17 cellular contexts compared by ENCODE assay signal in the genomic region with DNA sequence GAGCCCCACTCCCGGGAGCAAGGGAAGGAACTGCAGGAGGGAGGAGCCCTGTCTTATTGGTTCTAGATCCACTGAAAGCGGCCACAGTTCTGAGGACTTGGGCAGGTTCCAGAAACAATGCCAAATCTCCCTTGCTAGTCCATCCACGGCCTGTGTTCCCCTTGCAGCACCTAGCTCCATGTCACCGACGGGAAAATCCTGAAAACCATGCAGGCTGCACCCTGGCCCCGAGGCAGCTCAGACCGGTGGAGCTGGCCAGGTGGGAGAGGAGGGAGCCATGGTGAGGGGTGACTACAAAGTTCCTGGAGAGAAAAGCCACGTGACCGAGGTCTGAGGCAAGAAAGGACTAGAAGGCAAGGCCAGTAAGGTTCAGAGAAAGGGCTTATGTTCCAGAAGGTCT. TPM values are rescaled to one million over a fixed set of nuclear protein-coding genes. Genes with fewer than 3 reads are reported as not detected.
A peak's percentile ranks its signal among the peaks of the same experiment; 100 is the strongest.
DNase-seq lines count a peak whose midpoint lies in the region; TF ChIP-seq lines count a peak whose summit lies in the region.
"Had no signal": no experiment of that assay in that cellular context is flagged by ENCODE, and none has a peak within 500 bp of the region (broad histone marks: within the 10 kb centered on the region; RNA-seq: fewer than 3 reads in every experiment).

No MANE protein-coding gene starts in this region.

- no peak overlapping the region for H3K4me3 ChIP-seq in breast epithelium
- H3K4me3 ChIP-seq in skeletal muscle tissue (ENCODE audit: low read length in 3 of 3): peak overlapping the region in 1 of 3 donors; percentile 11
- H3K4me3 ChIP-seq: BLaER1 treated with 17β-estradiol and CSF1 and Interleukin-3, amounts not matched to agents 10 nM and 100 nM; MG63 had no signal

- no peak for TF ChIP-seq CTCF in breast epithelium (IDR thresholded peaks at IDR 0.05)
- TF ChIP-seq CTCF in GM20000 (IDR thresholded peaks at IDR 0.05; ENCODE audit: extremely low read depth, missing control alignments): no peak

- no peaks in the 10 kb centered on the region for H3K9me3 ChIP-seq in breast epithelium
- H3K9me3 ChIP-seq in skeletal muscle tissue (ENCODE audit: control insufficient read depth in 3 of 3, low read length in 3 of 3): no peaks in the 10 kb centered on the region
- H3K9me3 ChIP-seq: MG63 had no signal

- no peak for TF ChIP-seq POLR2A in breast epithelium (IDR thresholded peaks at IDR 0.05)

- H3K27ac ChIP-seq in breast epithelium: peak overlapping the region; percentile 83 to 85
- H3K27ac ChIP-seq in layer of hippocampus (ENCODE audit: low read depth, low read length): peak overlapping the region; percentile 48
- peak overlapping the region; percentile 77 for H3K27ac ChIP-seq in skeletal muscle tissue (ENCODE audit: low read depth, low read length)
- H3K27ac ChIP-seq: BLaER1 treated with 17β-estradiol and CSF1 and Interleukin-3, amounts not matched to agents 10 nM and 100 nM had no signal

- H3K9ac ChIP-seq in skeletal muscle tissue (ENCODE audit: low read depth in 1 of 3, low read length in 3 of 3): peak overlapping the region in 2 of 3 donors; percentile 51 to 55
- H3K9ac ChIP-seq: BLaER1 treated with 17β-estradiol and CSF1 and Interleukin-3, amounts not matched to agents 10 nM and 100 nM had no signal

- H3K27me3 ChIP-seq in breast epithelium: no peaks in the 10 kb centered on the region
- H3K27me3 ChIP-seq in layer of hippocampus (ENCODE audit: control insufficient read depth, insufficient read depth, low read length): no peaks in the 10 kb centered on the region
- no peaks in the 10 kb centered on the region for H3K27me3 ChIP-seq in skeletal muscle tissue (ENCODE audit: control insufficient read depth in 3 of 3, insufficient read depth in 3 of 3, low read length in 3 of 3)
- H3K27me3 ChIP-seq: MG63 had no signal

- intact Hi-C loops in breast epithelium (cut with DNase I; ENCODE audit: low total_unique reads): no loop called here

- H3K4me1 ChIP-seq in breast epithelium (peaks cover 10 to 25% of the 10 kb centered on the region in 2 donors), skeletal muscle tissue (ENCODE audit: control insufficient read depth in 3 of 3, insufficient read depth in 3 of 3, low read length in 3 of 3) (peaks cover 55 to 68% (median 58%) of the 10 kb centered on the region in 3 donors)

- DNase-seq in ELF-1 (ENCODE audit: low read depth, low spot score) (peak; percentile 43), breast epithelium (ENCODE audit: low spot score in 2 of 2) (peak in 1 of 2 donors; percentile 47), SW480 (ENCODE audit: low spot score) (no peak), GOT3 (lab: John Stamatoyannopoulos, UW) (no peak), EL (no peak), GM20000 (ENCODE audit: low spot score) (no peak)
- DNase-seq: activated CD4-positive, CD25-positive, alpha-beta regulatory T cell treated with anti-CD3 and anti-CD28 coated beads, Interleukin-2, amount 50 U/mL, for 72 hours; activated naive CD8-positive, alpha-beta T cell treated with anti-CD3 and anti-CD28 coated beads, Interleukin-2, amount 50 U/mL, for 24 hours; cortex of kidney; foreskin melanocyte; nucleus accumbens; stimulated activated CD4-positive, alpha-beta T cell treated with anti-CD3 and anti-CD28 coated beads, Interleukin-15, amount 100 ng/mL, for 24 hours; T-helper 1 cell had no signal

- H3K36me3 ChIP-seq in breast epithelium: no peaks in the 10 kb centered on the region
- H3K36me3 ChIP-seq in skeletal muscle tissue (ENCODE audit: control insufficient read depth in 3 of 3, insufficient read depth in 3 of 3, low read length in 3 of 3): peaks cover 21 to 48% (median 22%) of the 10 kb centered on the region in 3 donors

RNA-seq across cellular contexts. Expression of a gene that starts 5.5 kb away (rescaled TPM):
- total RNA-seq in breast epithelium: 10 to 100 TPM; 25.8 to 79.5 (median 30.2) TPM
- total RNA-seq in skeletal muscle tissue: 12.5 TPM
